ENCODE assay signal across 1 cellular context in the genomic region with DNA sequence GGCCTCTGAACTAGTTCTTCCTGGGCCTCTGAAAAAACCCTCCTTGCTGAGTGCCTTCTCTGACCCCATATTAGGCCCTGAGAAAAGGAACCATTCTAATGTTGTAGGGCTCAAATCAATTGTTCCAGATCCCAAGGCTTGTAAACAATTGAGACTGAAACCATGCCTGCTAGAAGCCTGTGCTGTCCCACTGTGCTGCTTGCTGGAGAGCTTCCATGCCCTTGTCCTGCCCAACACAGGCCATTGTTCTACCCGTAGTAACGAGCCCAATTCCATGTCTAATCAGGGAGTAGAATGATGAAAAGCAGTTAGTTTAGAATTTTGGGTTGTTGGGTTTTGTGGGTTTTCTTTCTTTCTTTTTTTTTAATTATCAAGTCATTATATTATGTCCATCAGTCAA.
TF ChIP-seq lines count a peak whose summit lies in the region.

No MANE protein-coding gene starts in this region.

TF ChIP-seq in IMR-90, 13 proteins besides CTCF, POLR2A, EP300 and RAD21:
- TF ChIP-seq MAZ (IDR thresholded peaks at IDR 0.05; ENCODE audit: borderline replicate concordance, low read depth, low read length): no peak
- TF ChIP-seq, protein P1, sequence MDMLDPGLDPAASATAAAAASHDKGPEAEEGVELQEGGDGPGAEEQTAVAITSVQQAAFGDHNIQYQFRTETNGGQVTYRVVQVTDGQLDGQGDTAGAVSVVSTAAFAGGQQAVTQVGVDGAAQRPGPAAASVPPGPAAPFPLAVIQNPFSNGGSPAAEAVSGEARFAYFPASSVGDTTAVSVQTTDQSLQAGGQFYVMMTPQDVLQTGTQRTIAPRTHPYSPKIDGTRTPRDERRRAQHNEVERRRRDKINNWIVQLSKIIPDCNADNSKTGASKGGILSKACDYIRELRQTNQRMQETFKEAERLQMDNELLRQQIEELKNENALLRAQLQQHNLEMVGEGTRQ (IDR thresholded peaks at IDR 0.05; ENCODE audit: low read depth, low read length): no peak
- TF ChIP-seq MAFK (IDR thresholded peaks at IDR 0.05; ENCODE audit: low read depth, low read length): no peak
- TF ChIP-seq, protein P2, sequence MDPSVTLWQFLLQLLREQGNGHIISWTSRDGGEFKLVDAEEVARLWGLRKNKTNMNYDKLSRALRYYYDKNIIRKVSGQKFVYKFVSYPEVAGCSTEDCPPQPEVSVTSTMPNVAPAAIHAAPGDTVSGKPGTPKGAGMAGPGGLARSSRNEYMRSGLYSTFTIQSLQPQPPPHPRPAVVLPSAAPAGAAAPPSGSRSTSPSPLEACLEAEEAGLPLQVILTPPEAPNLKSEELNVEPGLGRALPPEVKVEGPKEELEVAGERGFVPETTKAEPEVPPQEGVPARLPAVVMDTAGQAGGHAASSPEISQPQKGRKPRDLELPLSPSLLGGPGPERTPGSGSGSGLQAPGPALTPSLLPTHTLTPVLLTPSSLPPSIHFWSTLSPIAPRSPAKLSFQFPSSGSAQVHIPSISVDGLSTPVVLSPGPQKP (IDR thresholded peaks at IDR 0.05; ENCODE audit: borderline replicate concordance, low read depth, low read length): no peak
- no peak for TF ChIP-seq CHD1 (IDR thresholded peaks at IDR 0.05; ENCODE audit: low read depth, low read length)
- TF ChIP-seq BHLHE40 (IDR thresholded peaks at IDR 0.05; ENCODE audit: low read depth, low read length): no peak
- TF ChIP-seq NFE2L2 (IDR thresholded peaks at IDR 0.05; ENCODE audit: low read depth, low read length): no peak
- no peak for TF ChIP-seq CEBPB (IDR thresholded peaks at IDR 0.05; ENCODE audit: low read depth, low read length)
- TF ChIP-seq MXI1 (IDR thresholded peaks at IDR 0.05; ENCODE audit: borderline replicate concordance, low read depth, low read length): no peak
- TF ChIP-seq FOS (IDR thresholded peaks at IDR 0.05; ENCODE audit: low read depth, low read length): no peak
TF ChIP-seq in IMR-90: peak in this region for 0.
